In genomic region chr10:77461636-77462296, GRCh38 we compare ENCODE assay signal across 1 cellular context.
TF ChIP-seq lines count a peak whose summit lies in the region.

No MANE protein-coding gene starts in this region.

TF ChIP-seq in H1, 55 proteins besides CTCF, POLR2A, EP300 and RAD21:
- TF ChIP-seq MAFK (IDR thresholded peaks at IDR 0.05; ENCODE audit: low read depth, low read length) (no peak), BCL11A (IDR thresholded peaks at IDR 0.05; ENCODE audit: low read depth in 2 of 2, low read length in 2 of 2) (no peak), SIRT6 (IDR thresholded peaks at IDR 0.05; ENCODE audit: low read length) (no peak), EGR1 (IDR thresholded peaks at IDR 0.05; ENCODE audit: borderline replicate concordance, low read depth, low read length) (no peak)
- TF ChIP-seq, protein P1, sequence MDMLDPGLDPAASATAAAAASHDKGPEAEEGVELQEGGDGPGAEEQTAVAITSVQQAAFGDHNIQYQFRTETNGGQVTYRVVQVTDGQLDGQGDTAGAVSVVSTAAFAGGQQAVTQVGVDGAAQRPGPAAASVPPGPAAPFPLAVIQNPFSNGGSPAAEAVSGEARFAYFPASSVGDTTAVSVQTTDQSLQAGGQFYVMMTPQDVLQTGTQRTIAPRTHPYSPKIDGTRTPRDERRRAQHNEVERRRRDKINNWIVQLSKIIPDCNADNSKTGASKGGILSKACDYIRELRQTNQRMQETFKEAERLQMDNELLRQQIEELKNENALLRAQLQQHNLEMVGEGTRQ (IDR thresholded peaks at IDR 0.05; ENCODE audit: low read length), result no peak
